Comparison of ENCODE assay signal across 9 cellular contexts in the genomic region with DNA sequence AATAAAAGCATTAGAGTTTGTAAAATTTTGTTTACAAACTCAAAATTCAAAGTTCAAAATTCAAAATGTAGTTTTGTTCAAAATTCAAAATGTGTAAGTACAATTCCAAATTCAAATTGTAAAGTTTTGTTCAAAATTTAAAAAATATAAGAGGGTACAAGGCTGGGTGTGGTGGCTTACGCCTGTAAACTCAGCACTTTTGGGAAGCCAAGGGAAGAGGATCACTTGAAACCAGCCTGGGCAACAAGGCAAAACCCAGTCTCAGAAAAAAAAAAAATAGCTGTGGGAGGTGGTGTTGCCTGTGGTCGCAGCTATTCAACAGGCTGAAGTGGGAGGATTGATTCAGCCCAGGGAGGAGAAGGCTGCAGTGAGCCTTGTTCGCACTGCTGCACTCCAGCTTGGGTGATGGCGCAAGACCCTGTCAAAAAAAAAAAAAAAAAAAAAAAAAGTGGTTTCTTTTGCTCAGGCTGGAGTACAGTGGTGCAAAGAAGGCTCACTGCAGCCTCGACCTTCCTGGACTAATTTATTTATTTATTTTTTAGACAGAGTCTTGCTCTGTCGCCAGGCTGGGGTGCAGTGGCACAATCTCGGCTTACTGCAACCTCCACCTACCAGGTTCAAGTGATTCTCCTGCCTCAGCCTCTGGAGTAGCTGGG. TPM values are rescaled to one million over a fixed set of nuclear protein-coding genes. Genes with fewer than 3 reads are reported as not detected.
A peak's percentile ranks its signal among the peaks of the same experiment; 100 is the strongest.
DNase-seq lines count a peak whose midpoint lies in the region; TF ChIP-seq lines count a peak whose summit lies in the region.
"Had no signal": no experiment of that assay in that cellular context is flagged by ENCODE, and none has a peak within 500 bp of the region (broad histone marks: within the 10 kb centered on the region; RNA-seq: fewer than 3 reads in every experiment).

No MANE protein-coding gene starts in this region.

- no peaks in the 10 kb centered on the region for H3K9me2 ChIP-seq in MM.1S (replicated peaks; ENCODE audit: insufficient read depth, low read length)

- no peaks in the 10 kb centered on the region for H3K27me3 ChIP-seq in MM.1S (replicated peaks; ENCODE audit: insufficient read depth, low read length)

- H3K4me3 ChIP-seq in AG09309 (ENCODE audit: control insufficient read depth, low read depth, low read length) (no peak overlapping the region), MM.1S (ENCODE audit: low read length) (no peak overlapping the region)

- no peak overlapping the region for H3K27ac ChIP-seq in MM.1S (ENCODE audit: low read length)

- H3K9ac ChIP-seq in MM.1S (ENCODE audit: low read length), result no peak overlapping the region

- H4K20me1 ChIP-seq in MM.1S (ENCODE audit: insufficient read depth, low read length), result no peaks in the 10 kb centered on the region

- H3K4me2 ChIP-seq in MM.1S (ENCODE audit: low read depth, low read length), result no peak overlapping the region

- H3K9me3 ChIP-seq in MM.1S (replicated peaks; ENCODE audit: insufficient read depth, low read length), result no peaks in the 10 kb centered on the region

- peak; percentile 67 for DNase-seq in AG09309 (ENCODE audit: low read depth)
- DNase-seq in LHCN-M2 (ENCODE audit: low read depth), result peak; percentile 70
- DNase-seq in fibroblast of gingiva (ENCODE audit: low read depth), result peak; percentile 69
- no peak for DNase-seq in effector CD4-positive, alpha-beta T cell
- DNase-seq in nucleus accumbens (lab: John Stamatoyannopoulos, UW), result no peak
- DNase-seq in MM.1S, result no peak
- DNase-seq: activated CD4-positive, CD25-positive, alpha-beta regulatory T cell treated with anti-CD3 and anti-CD28 coated beads, Interleukin-2, amount 50 U/mL, for 72 hours; naive thymus-derived CD8-positive, alpha-beta T cell; NCI-H1417 had no signal

- peaks cover 14% of the 10 kb centered on the region; the same call in 1 of the 2 replicates for H3K4me1 ChIP-seq in MM.1S (ENCODE audit: low read length)

- H2AFZ ChIP-seq in MM.1S (ENCODE audit: low read length), result no peak overlapping the region

- H3F3A ChIP-seq in MM.1S (ENCODE audit: insufficient read depth, low read length), result peaks cover 16% of the 10 kb centered on the region

- no peaks in the 10 kb centered on the region for H3K79me2 ChIP-seq in MM.1S (ENCODE audit: low read length)

- TF ChIP-seq CTCF in AG09309 (IDR thresholded peaks at IDR 0.05; ENCODE audit: control insufficient read depth, insufficient read depth, low read depth, low read length, missing control alignments) (no peak), MM.1S (IDR thresholded peaks at IDR 0.05; ENCODE audit: low read length) (no peak)

- H3K36me3 ChIP-seq in MM.1S (replicated peaks; ENCODE audit: insufficient read depth, low read length), result no peaks in the 10 kb centered on the region

RNA-seq across cellular contexts. Expression of gene ZBTB12, which starts 5.4 kb away (rescaled TPM):
- 1.2 and 3.0 TPM in 2 replicates for total RNA-seq in LHCN-M2 (2014; rRNA removed)
- polyA plus RNA-seq in LHCN-M2 (2012), result 7.2 TPM
- polyA plus RNA-seq: naive thymus-derived CD8-positive, alpha-beta T cell had no signal

RNA-seq across cellular contexts. Expression of gene EHMT2, which starts 9.8 kb away (rescaled TPM):
- 58.6 and 60.5 TPM in 2 replicates for total RNA-seq in LHCN-M2 (2014; rRNA removed)
- 50.2 TPM for polyA plus RNA-seq in LHCN-M2 (2012)

RNA-seq across cellular contexts. Expression of gene C2, which starts 20.2 kb away (rescaled TPM):
- total RNA-seq in LHCN-M2 (2014; rRNA removed), result 0.86 and 1.2 TPM in 2 replicates
- 0.85 TPM for polyA plus RNA-seq in LHCN-M2 (2012)
- polyA plus RNA-seq: naive thymus-derived CD8-positive, alpha-beta T cell had no signal

RNA-seq across cellular contexts. Expression of gene SLC44A4, which starts 28.5 kb away (rescaled TPM):
- 0.06 TPM in 1 of 2 replicates, not detected in the other for total RNA-seq in LHCN-M2 (2014; rRNA removed)
- polyA plus RNA-seq in LHCN-M2 (2012), result not detected
- total RNA-seq: naive thymus-derived CD8-positive, alpha-beta T cell had no signal
- polyA plus RNA-seq: naive thymus-derived CD8-positive, alpha-beta T cell had no signal

RNA-seq across cellular contexts. Expression of gene CFB, which starts 38.6 kb away (rescaled TPM):
- 1.1 and 1.4 TPM in 2 replicates for total RNA-seq in LHCN-M2 (2014; rRNA removed)
- 2.1 TPM for polyA plus RNA-seq in LHCN-M2 (2012)

Comparison
In these comparisons a context has a peak if more than half of its experiments do, and no peak if none do; other contexts are left out.
1. DNase-seq: peak in AG09309 (single experiment), LHCN-M2 (single experiment) and fibroblast of gingiva (single experiment); none in effector CD4-positive, alpha-beta T cell (single experiment), nucleus accumbens (0 of 56) and MM.1S (single experiment).